Comparison of ENCODE assay signal across 10 cellular contexts in the genomic region with DNA sequence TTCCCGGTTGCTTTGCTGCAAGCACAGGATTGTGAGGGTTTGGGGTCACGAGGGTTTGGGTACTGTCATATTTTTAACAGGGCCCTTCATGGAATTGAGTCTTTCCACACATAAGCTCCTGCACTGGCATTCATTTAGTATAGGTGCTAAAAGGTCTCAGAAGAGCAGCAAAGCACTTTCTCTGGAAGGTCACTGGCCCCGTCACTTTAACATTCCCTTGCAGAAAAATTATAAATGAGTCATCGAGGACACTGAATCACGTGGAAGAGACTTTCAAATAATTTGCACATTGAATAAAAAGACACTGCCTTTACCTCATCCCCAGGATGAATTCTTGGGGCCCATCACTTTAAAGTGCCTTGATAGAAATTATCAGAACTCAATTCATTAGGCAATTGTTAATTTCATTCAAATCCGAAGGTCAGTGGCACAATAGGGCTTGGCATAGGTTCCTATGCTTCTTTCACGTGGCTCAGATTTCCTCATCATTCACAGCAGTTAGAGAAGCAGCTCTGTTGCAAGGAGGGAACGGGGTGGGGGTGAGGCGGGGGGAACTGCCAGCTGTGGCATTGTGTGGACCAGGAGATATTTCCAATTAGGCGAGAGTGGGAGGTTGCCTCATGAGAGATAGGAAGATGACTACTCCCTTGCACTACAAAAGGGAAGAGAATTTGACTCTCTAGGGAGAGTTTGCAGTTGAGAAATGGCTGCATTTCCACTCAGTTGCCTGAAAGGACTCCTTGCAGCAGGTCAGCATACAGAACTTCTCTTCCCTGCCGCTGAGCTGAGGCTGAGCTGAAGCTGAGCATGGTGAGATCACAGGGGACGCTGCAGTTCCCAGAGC.
DNase-seq lines count a peak whose midpoint lies in the region; ATAC-seq, FAIRE-seq and TF ChIP-seq lines count a peak whose summit lies in the region.
"Had no signal": no experiment of that assay in that cellular context is flagged by ENCODE, and none has a peak within 500 bp of the region (broad histone marks: within the 10 kb centered on the region; RNA-seq: fewer than 3 reads in every experiment).

No MANE protein-coding gene starts in this region.

- H3K9me1 ChIP-seq in keratinocyte (ENCODE audit: control insufficient read depth, extremely low read depth, insufficient read depth, low read length) = no peaks in the 10 kb centered on the region

- peaks cover 6% of the 10 kb centered on the region for H3K9me3 Mint-ChIP-seq in activated naive CD4-positive, alpha-beta T cell treated with anti-CD3 and anti-CD28 coated beads for 36 hours

- peaks cover 5% of the 10 kb centered on the region for H3K4me1 Mint-ChIP-seq in activated naive CD4-positive, alpha-beta T cell treated with anti-CD3 and anti-CD28 coated beads for 36 hours (ENCODE audit: low read depth)

- no peak overlapping the region for H3K4me3 ChIP-seq in body of pancreas
- no peak overlapping the region for H3K4me3 ChIP-seq in keratinocyte (ENCODE audit: control insufficient read depth in 2 of 3, extremely low read depth in 1 of 3, insufficient read depth in 2 of 3, low read depth in 1 of 3, low read length in 3 of 3)

- H3K27ac ChIP-seq in body of pancreas (peak overlapping the region in 1 of 4 donors; percentile 12), keratinocyte (ENCODE audit: control insufficient read depth, insufficient read depth, low read length) (no peak overlapping the region)
- H3K27ac ChIP-seq: VCaP had no signal

- no peak overlapping the region for H2AFZ ChIP-seq in keratinocyte (ENCODE audit: control insufficient read depth, low read length)

- WGBS in body of pancreas, 2 donors = 47 to 55% methylated on average over 12 of the region's 12 CpGs

- no peak overlapping the region for H3K4me3 Mint-ChIP-seq in activated naive CD4-positive, alpha-beta T cell treated with anti-CD3 and anti-CD28 coated beads for 36 hours
- H3K4me3 Mint-ChIP-seq: brain had no signal

- H3K4me1 ChIP-seq in body of pancreas (no peaks in the 10 kb centered on the region), keratinocyte (ENCODE audit: control insufficient read depth, extremely low read depth, insufficient read depth, low read length) (peaks cover 21% of the 10 kb centered on the region)

- H3K36me3 Mint-ChIP-seq in activated naive CD4-positive, alpha-beta T cell treated with anti-CD3 and anti-CD28 coated beads for 36 hours (ENCODE audit: low read depth) = no peaks in the 10 kb centered on the region
- H3K36me3 Mint-ChIP-seq: brain had no signal

- no peaks in the 10 kb centered on the region for H4K20me1 ChIP-seq in keratinocyte (ENCODE audit: control insufficient read depth, extremely low read depth, insufficient read depth, low read length)

- H3K27me3 Mint-ChIP-seq in activated naive CD4-positive, alpha-beta T cell treated with anti-CD3 and anti-CD28 coated beads for 36 hours (ENCODE audit: low read depth) = no peaks in the 10 kb centered on the region

- no peak for TF ChIP-seq POLR2A in body of pancreas (IDR thresholded peaks at IDR 0.05)

- TF ChIP-seq CTCF in body of pancreas (IDR thresholded peaks at IDR 0.05) (no peak), keratinocyte (optimal IDR thresholded peaks at IDR 0.05 in 1 of 3, IDR thresholded peaks at IDR 0.05 in 1 of 3, conservative IDR thresholded peaks at IDR 0.05 in 1 of 3; ENCODE audit: extremely low read depth in 1 of 3, insufficient read depth in 2 of 3, low read length in 3 of 3) (no peak)

- H3K9me3 ChIP-seq in body of pancreas (no peaks in the 10 kb centered on the region), keratinocyte (ENCODE audit: control insufficient read depth, low read depth, low read length) (no peaks in the 10 kb centered on the region)

- intact Hi-C loops in body of pancreas (cut with DNase I) = loop anchor here (5.0 kb wide), 1 partner anchor 249 kb away; no protein-coding TSS in a partner anchor
- intact Hi-C loops in activated naive CD4-positive, alpha-beta T cell treated with anti-CD3 and anti-CD28 coated beads for 36 hours (cut with micrococcal nuclease) = no loop called here

- CTCF ChIA-PET in activated naive CD4-positive, alpha-beta T cell treated with anti-CD3 and anti-CD28 coated beads for 36 hours (lab: Charles Lee) = interaction anchor here (0.7 to 1.9 kb wide), 2 partner anchors 13 to 127 kb away, joined by 5 to 7 read pairs; no protein-coding TSS in a partner anchor

- ATAC-seq in body of pancreas (peak; percentile 60), HG02678 (IDR thresholded peaks at IDR 0.05; ENCODE audit: unreplicated experiment) (no peak)

- H3K4me2 ChIP-seq in keratinocyte (ENCODE audit: control insufficient read depth, extremely low read depth, insufficient read depth, low read depth, low read length) = no peak overlapping the region

- no peak overlapping the region for H3K9ac ChIP-seq in keratinocyte (ENCODE audit: control insufficient read depth, extremely low read depth, insufficient read depth, low read length)

- H3K79me2 ChIP-seq in keratinocyte (ENCODE audit: control insufficient read depth, insufficient read depth, low read length) = no peaks in the 10 kb centered on the region

- FAIRE-seq in keratinocyte (lab: Jason Lieb, UNC) = peak; percentile 26

- DNase-seq in Kasumi-1 (lab: John Stamatoyannopoulos, UW) (peak; percentile 43 to 46), body of pancreas (peak in 2 of 4 donors; percentile 21 to 22), keratinocyte (ENCODE audit: low read depth, low spot score) (no peak), NCI-H774 (lab: John Stamatoyannopoulos, UW) (no peak), NAMALWA (ENCODE audit: low spot score) (no peak)
- DNase-seq in activated naive CD4-positive, alpha-beta T cell treated with anti-CD3 and anti-CD28 coated beads for 36 hours = no peak
- DNase-seq: NCI-H2081 had no signal

- dilution Hi-C loops in keratinocyte (cut with MboI; ENCODE audit: extremely low pct_ligation_motif_present, low sequenced_read_pairs) = no loop called here

- H3K27me3 ChIP-seq in body of pancreas = no peaks in the 10 kb centered on the region
- H3K27me3 ChIP-seq in keratinocyte (ENCODE audit: control insufficient read depth, extremely low read depth, insufficient read depth, low read length) = no peaks in the 10 kb centered on the region

- H3K36me3 ChIP-seq in body of pancreas (replicated peaks in 1 of 2; ENCODE audit: insufficient read depth in 1 of 2, low read depth in 2 of 2) (no peaks in the 10 kb centered on the region), keratinocyte (ENCODE audit: control insufficient read depth in 2 of 2, extremely low read depth in 1 of 2, insufficient read depth in 2 of 2, low read length in 2 of 2) (no peaks in the 10 kb centered on the region)

- no peak overlapping the region for H3K27ac Mint-ChIP-seq in activated naive CD4-positive, alpha-beta T cell treated with anti-CD3 and anti-CD28 coated beads for 36 hours

Comparison
In these comparisons a context has a peak if more than half of its experiments do, and no peak if none do; other contexts are left out.
1. DNase-seq: peak in Kasumi-1 (2 of 2); none in keratinocyte (single experiment), activated naive CD4-positive, alpha-beta T cell treated with anti-CD3 and anti-CD28 coated beads for 36 hours (single experiment), NCI-H774 (single experiment) and NAMALWA (single experiment).